19 cellular contexts compared by ENCODE assay signal in the genomic region with DNA sequence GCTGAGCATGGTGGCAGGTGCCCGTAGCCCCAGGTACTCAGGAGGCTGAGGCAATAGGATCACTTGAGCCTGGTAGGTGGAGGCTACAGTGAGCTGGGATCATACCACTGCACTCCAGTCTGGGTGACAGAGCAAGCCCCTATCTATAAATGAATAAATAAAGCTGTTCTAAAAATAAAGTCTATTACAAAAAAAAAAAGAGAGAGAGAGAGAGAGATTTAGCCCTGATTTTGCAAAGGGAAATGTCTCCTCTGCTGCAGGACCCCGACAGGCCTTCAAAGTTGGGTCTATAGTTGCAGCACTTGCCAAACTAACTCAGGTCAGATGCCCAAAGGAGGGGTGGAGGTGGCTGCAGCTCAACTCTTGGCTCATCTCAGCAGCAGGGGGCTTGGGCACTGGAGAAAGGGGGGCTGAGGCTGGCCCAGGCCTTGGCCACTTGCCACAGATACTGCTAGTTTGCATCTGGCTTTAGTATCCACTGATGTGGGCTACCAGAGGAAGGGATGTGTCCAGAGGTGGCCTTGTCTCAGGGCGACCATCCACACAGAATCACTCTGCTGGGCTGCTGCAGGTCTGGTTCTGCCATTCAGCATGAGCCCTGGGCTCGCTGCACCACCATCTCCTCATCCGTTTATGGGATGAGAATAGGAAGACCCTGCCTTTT. TPM values are rescaled to one million over a fixed set of nuclear protein-coding genes. Genes with fewer than 3 reads are reported as not detected.
A peak's percentile ranks its signal among the peaks of the same experiment; 100 is the strongest.
DNase-seq lines count a peak whose midpoint lies in the region; ATAC-seq, FAIRE-seq and TF ChIP-seq lines count a peak whose summit lies in the region.
"Had no signal": no experiment of that assay in that cellular context is flagged by ENCODE, and none has a peak within 500 bp of the region (broad histone marks: within the 10 kb centered on the region; RNA-seq: fewer than 3 reads in every experiment).

No MANE protein-coding gene starts in this region.

- in situ Hi-C loops in mammary epithelial cell (cut with MboI; ENCODE audit: low sequenced_read_pairs in 2 of 2) (loop anchor here in 1 of 2 donors (25.0 kb wide), 1 partner anchor 296 kb away; a partner anchor contains a TSS), GM12878 (cut with MboI) (no loop called here)

- H3K9me3 ChIP-seq in mammary epithelial cell (replicated peaks; ENCODE audit: insufficient read depth, low read length) (no peaks in the 10 kb centered on the region), breast epithelium (no peaks in the 10 kb centered on the region), HEK293 (ENCODE audit: control insufficient read depth, insufficient read depth, low read depth, low read length) (no peaks in the 10 kb centered on the region), GM12878 (replicated peaks; ENCODE audit: control insufficient read depth, insufficient read depth, low read length) (no peaks in the 10 kb centered on the region), parathyroid adenoma (ENCODE audit: control insufficient read depth, low read length) (no peaks in the 10 kb centered on the region), esophagus muscularis mucosa (no peaks in the 10 kb centered on the region)
- H3K9me3 ChIP-seq: Caco-2, HAP-1, Peyer's patch had no signal

- RAD21 ChIA-PET in GM12878 (lab: Charles Lee; ENCODE audit: unreplicated experiment) = no interaction called here

- H4K20me1 ChIP-seq in mammary epithelial cell (ENCODE audit: insufficient read depth, low read length) = no peaks in the 10 kb centered on the region
- H4K20me1 ChIP-seq in GM12878 (ENCODE audit: control insufficient read depth, insufficient read depth) = no peaks in the 10 kb centered on the region

- 96% methylated on average over 4 of the region's 5 CpGs for WGBS in mammary epithelial cell (ENCODE audit: low coverage, missing lambda C conversion rate)
- 89% methylated on average over 5 of the region's 5 CpGs for WGBS in GM12878 (ENCODE audit: insufficient coverage, insufficient replicate concordance, low lambda C conversion rate, missing lambda C conversion rate)
- WGBS in esophagus muscularis mucosa = 81% methylated on average over 5 of the region's 5 CpGs

- TF ChIP-seq CTCF in mammary epithelial cell (conservative IDR thresholded peaks at IDR 0.05 in 1 of 2, IDR thresholded peaks at IDR 0.05 in 1 of 2; ENCODE audit: extremely low read depth in 1 of 2, insufficient read depth in 1 of 2, low read depth in 1 of 2, low read length in 2 of 2) (no peak), breast epithelium (IDR thresholded peaks at IDR 0.05) (no peak), HEK293 (tag by site-specific recombination; IDR thresholded peaks at IDR 0.05) (no peak), GM12878 (IDR thresholded peaks at IDR 0.05 in 2 of 3, conservative IDR thresholded peaks at IDR 0.05 in 1 of 3; ENCODE audit: control insufficient read depth in 2 of 3, extremely low read depth in 1 of 3, insufficient read depth in 1 of 3, low read depth in 3 of 3, low read length in 3 of 3) (no peak), parathyroid adenoma (IDR thresholded peaks at IDR 0.05) (no peak), esophagus muscularis mucosa (IDR thresholded peaks at IDR 0.05) (no peak)

- no peak overlapping the region for H3K27ac ChIP-seq in mammary epithelial cell (ENCODE audit: insufficient read depth, low read depth, low read length)
- H3K27ac ChIP-seq in breast epithelium = no peak overlapping the region
- H3K27ac ChIP-seq in HEK293 (ENCODE audit: extremely low read depth, low read depth, low read length) = no peak overlapping the region; the same call in 1 of the 2 replicates
- no peak overlapping the region for H3K27ac ChIP-seq in GM12878 (ENCODE audit: control insufficient read depth, insufficient read depth)
- peak overlapping the region; percentile 1 for H3K27ac ChIP-seq in parathyroid adenoma
- no peak overlapping the region for H3K27ac ChIP-seq in esophagus muscularis mucosa (replicated peaks in 1 of 4)
- H3K27ac ChIP-seq: Peyer's patch had no signal

- H3K27me3 ChIP-seq in mammary epithelial cell (ENCODE audit: insufficient read depth, low read length) (no peaks in the 10 kb centered on the region), breast epithelium (no peaks in the 10 kb centered on the region), GM12878 (replicated peaks in 1 of 2; ENCODE audit: control insufficient read depth in 2 of 2, insufficient read depth in 2 of 2, low read length in 1 of 2) (no peaks in the 10 kb centered on the region), parathyroid adenoma (ENCODE audit: control insufficient read depth, insufficient read depth, low read length) (no peaks in the 10 kb centered on the region), esophagus muscularis mucosa (no peaks in the 10 kb centered on the region)
- H3K27me3 ChIP-seq: Peyer's patch had no signal

- no peak for TF ChIP-seq RAD21 in GM12878 (IDR thresholded peaks at IDR 0.05; ENCODE audit: insufficient read depth, low read depth, low read length)

- ATAC-seq in GM12878 = no peak

- H3K4me1 ChIP-seq in mammary epithelial cell (ENCODE audit: insufficient read depth, low read length) (no peaks in the 10 kb centered on the region), breast epithelium (no peaks in the 10 kb centered on the region), HEK293 (ENCODE audit: control insufficient read depth, insufficient read depth, low read length) (peaks cover 5% of the 10 kb centered on the region; the same call in 1 of the 2 replicates), GM12878 (ENCODE audit: control insufficient read depth, insufficient read depth, low read length) (no peaks in the 10 kb centered on the region), parathyroid adenoma (peaks cover 4% of the 10 kb centered on the region), esophagus muscularis mucosa (no peaks in the 10 kb centered on the region)
- H3K4me1 ChIP-seq: Caco-2, HAP-1, Peyer's patch had no signal

- no peak for TF ChIP-seq POLR2A in breast epithelium (IDR thresholded peaks at IDR 0.05)
- TF ChIP-seq POLR2A in GM12878 (IDR thresholded peaks at IDR 0.05; ENCODE audit: low read depth, low read length) = no peak
- TF ChIP-seq POLR2A in esophagus muscularis mucosa (IDR thresholded peaks at IDR 0.05; ENCODE audit: low read depth) = no peak

- BruUV-seq in mammary epithelial cell (replicated peaks; lab: Mats Ljungman, UMichigan) (TSS peak; percentile 12), GM12878 (replicated peaks; lab: Mats Ljungman, UMichigan) (TSS peak; percentile 36)

- H3K79me2 ChIP-seq in mammary epithelial cell (ENCODE audit: insufficient read depth, low read length) (no peaks in the 10 kb centered on the region), GM12878 (ENCODE audit: control insufficient read depth, insufficient read depth, low read length) (no peaks in the 10 kb centered on the region), parathyroid adenoma (no peaks in the 10 kb centered on the region)

- FAIRE-seq in GM12878 (lab: Jason Lieb, UNC) = no peak
- FAIRE-seq: A204.1 had no signal

- H3K4me2 ChIP-seq in mammary epithelial cell (ENCODE audit: insufficient read depth, low read depth, low read length) (no peak overlapping the region), GM12878 (ENCODE audit: control insufficient read depth, insufficient read depth) (no peak overlapping the region), parathyroid adenoma (ENCODE audit: low read length) (no peak overlapping the region)

- TF ChIP-seq EP300 in GM12878 (IDR thresholded peaks at IDR 0.05; ENCODE audit: borderline replicate concordance in 1 of 2, control insufficient read depth in 1 of 2, low read depth in 2 of 2, low read length in 2 of 2) = no peak
- TF ChIP-seq EP300 in esophagus muscularis mucosa (IDR thresholded peaks at IDR 0.05) = no peak

- POLR2A ChIA-PET in HEK293 (lab: Yijun Ruan, JAX) = interaction anchor here (0.6 kb wide), 1 partner anchor 158 kb away, joined by 5 read pairs; no protein-coding TSS in a partner anchor
- POLR2A ChIA-PET in GM12878 (lab: Charles Lee) = no interaction called here

- no peak overlapping the region for H3K9ac ChIP-seq in mammary epithelial cell (ENCODE audit: insufficient read depth, low read length)
- H3K9ac ChIP-seq in GM12878 (ENCODE audit: control insufficient read depth, insufficient read depth, low read length) = no peak overlapping the region
- no peak overlapping the region for H3K9ac ChIP-seq in parathyroid adenoma

- SMC1A ChIA-PET in GM12878 (lab: Charles Lee; ENCODE audit: uncharacterized antibody, unreplicated experiment) = interaction anchor here (3.0 kb wide), 1 partner anchor 11 kb away, joined by 9 read pairs; no protein-coding TSS in a partner anchor

- H2AFZ ChIP-seq in mammary epithelial cell (ENCODE audit: low read depth, low read length) (no peak overlapping the region), GM12878 (ENCODE audit: control insufficient read depth, low read depth, low read length) (no peak overlapping the region), parathyroid adenoma (no peak overlapping the region)

- CTCF ChIA-PET in mammary epithelial cell (lab: Charles Lee; ENCODE audit: low non-redundant PET) = no interaction called here
- CTCF ChIA-PET in HEK293 (lab: Yijun Ruan, JAX) = interaction anchor here (0.7 to 4.1 kb wide), 3 partner anchors 9 to 232 kb away, joined by 3 to 61 read pairs (median 4); no protein-coding TSS in a partner anchor
- CTCF ChIA-PET in GM12878 (lab: Yijun Ruan, JAX) = interaction anchor here (3.7 kb wide), 1 partner anchor 11 kb away, joined by 18 read pairs; no protein-coding TSS in a partner anchor

- H3K4me3 ChIP-seq in mammary epithelial cell (replicated peaks in 1 of 3; ENCODE audit: insufficient read depth in 1 of 3, low read depth in 2 of 3, low read length in 3 of 3) (no peak overlapping the region), breast epithelium (no peak overlapping the region), HEK293 (ENCODE audit: low read depth, low read length) (no peak overlapping the region), GM12878 (no peak overlapping the region), parathyroid adenoma (ENCODE audit: low read depth, low read length) (no peak overlapping the region), esophagus muscularis mucosa (no peak overlapping the region)
- H3K4me3 ChIP-seq: HAP-1, Peyer's patch had no signal

- intact Hi-C loops in mammary epithelial cell (cut with micrococcal nuclease) (no loop called here), breast epithelium (cut with DNase I; ENCODE audit: low total_unique reads) (loop anchor here (10.0 kb wide), 1 partner anchor 739 kb away; no protein-coding TSS in a partner anchor), GM12878 (cut with micrococcal nuclease; ENCODE audit: unreplicated experiment) (no loop called here), esophagus muscularis mucosa (cut with DNase I) (no loop called here)

- dilution Hi-C loops in mammary epithelial cell (cut with HindIII; ENCODE audit: low sequenced_read_pairs) = no loop called here

- DNase-seq in mammary epithelial cell (no peak), breast epithelium (ENCODE audit: low spot score in 2 of 2) (no peak), GM12878 (ENCODE audit: low read depth, low spot score) (no peak), SHP77 (lab: John Stamatoyannopoulos, UW) (no peak), COLO668 (lab: John Stamatoyannopoulos, UW; ENCODE audit: unreplicated experiment) (no peak), esophagus muscularis mucosa (ENCODE audit: extremely low spot score) (no peak)
- DNase-seq: Caco-2, DMS153, NCI-H1105, NCI-H187, NCI-H2171, NCI-H446, NCI-H774, Peyer's patch, SIG-M5 had no signal

- H3K36me3 ChIP-seq in mammary epithelial cell (ENCODE audit: insufficient read depth, low read length) = peaks cover 5% of the 10 kb centered on the region
- peaks cover 2% of the 10 kb centered on the region for H3K36me3 ChIP-seq in breast epithelium
- peaks cover 46 to 65% of the 10 kb centered on the region in 2 experiments for H3K36me3 ChIP-seq in HEK293 (ENCODE audit: control insufficient read depth in 2 of 2, insufficient read depth in 1 of 2, low read length in 2 of 2)
- peaks cover 4 to 5% of the 10 kb centered on the region in 2 experiments; a peak in 3 of 4 replicates for H3K36me3 ChIP-seq in GM12878 (ENCODE audit: control insufficient read depth in 2 of 2, insufficient read depth in 2 of 2, low read length in 1 of 2)
- no peaks in the 10 kb centered on the region for H3K36me3 ChIP-seq in parathyroid adenoma (ENCODE audit: control insufficient read depth, insufficient read depth, low read length)
- peaks cover under 1 to 34% (median 28%) of the 10 kb centered on the region in 4 donors for H3K36me3 ChIP-seq in esophagus muscularis mucosa

RNA-seq across cellular contexts. Expression of a gene that starts 30.8 kb away (rescaled TPM):
- 100 to 1,000 TPM in 1 of 2 donors, 10 to 100 TPM in 1; 87.5 to 124 TPM for total RNA-seq in mammary epithelial cell
- polyA plus RNA-seq in mammary epithelial cell = 116 TPM
- 261 TPM for polyA minus RNA-seq in mammary epithelial cell
- 10 to 100 TPM; 83.4 to 88.3 (median 84.9) TPM for total RNA-seq in breast epithelium
- total RNA-seq in GM12878 (2013; cell fraction: nucleolus; rRNA removed) = 225 and 245 TPM in 2 replicates
- total RNA-seq in GM12878 (2014; rRNA removed) = 65.3 and 69.4 TPM in 2 replicates
- total RNA-seq in GM12878 (2014; rRNA removed; fragmentation: Illumina TruSeq; extraction: Trizol) = 69.1 and 73.6 TPM in 2 replicates
- 154 and 158 TPM in 2 replicates for total RNA-seq in GM12878 (2021)
- polyA plus RNA-seq in GM12878 (2011; ENCODE audit: low read depth) = 28.0 TPM
- 88.6 and 185 TPM in 2 replicates for polyA plus RNA-seq in GM12878 (2011; rRNA removed)
- polyA plus RNA-seq in GM12878 (2011; cell fraction: cytosol; rRNA removed) = 170 and 190 TPM in 2 replicates
- polyA plus RNA-seq in GM12878 (2011; cell fraction: nucleus; rRNA removed) = 414 and 491 TPM in 2 replicates
- 90.9 and 106 TPM in 2 replicates for polyA plus RNA-seq in GM12878 (2012)
- polyA plus RNA-seq in GM12878 (2014; fragmentation: Illumina TruSeq; extraction: Trizol) = 67.5 and 136 TPM in 2 replicates
- polyA plus RNA-seq in GM12878 (2014; fragmentation: Nextera tagmentation; extraction: Ambion mirVana) = 1 to 10 TPM; 1.0 to 2.5 TPM
- polyA plus RNA-seq in GM12878 (2014; rRNA removed) = 128 and 161 TPM in 2 replicates
- 10 to 100 TPM; 34.6 to 37.4 TPM for polyA plus RNA-seq in GM12878 (2016; fragmentation: Nextera tagmentation; extraction: Ambion mirVana)
- 86.9 and 127 TPM in 2 replicates for polyA minus RNA-seq in GM12878 (2011; rRNA and poly(A)+ RNA removed)
- 49.3 and 54.7 TPM in 2 replicates for polyA minus RNA-seq in GM12878 (2011; cell fraction: cytosol; rRNA and poly(A)+ RNA removed)
- polyA minus RNA-seq in GM12878 (2011; cell fraction: nucleus; rRNA and poly(A)+ RNA removed) = 56.0 and 75.0 TPM in 2 replicates
- 10 to 100 TPM; 53.3 to 82.1 (median 64.0) TPM for total RNA-seq in esophagus muscularis mucosa

RNA-seq across cellular contexts. Expression of a gene that starts 32.3 kb away (rescaled TPM):
- total RNA-seq in mammary epithelial cell = 10 to 100 TPM; 19.9 to 20.3 TPM
- 22.7 TPM for polyA plus RNA-seq in mammary epithelial cell
- 35.1 TPM for polyA minus RNA-seq in mammary epithelial cell
- 10 to 100 TPM in 2 of 3 donors, 1 to 10 TPM in 1; 6.7 to 13.0 (median 10.2) TPM for total RNA-seq in breast epithelium
- total RNA-seq in GM12878 (2013; cell fraction: nucleolus; rRNA removed) = 10.6 and 12.4 TPM in 2 replicates
- 16.1 and 19.9 TPM in 2 replicates for total RNA-seq in GM12878 (2014; rRNA removed)
- 5.2 and 6.6 TPM in 2 replicates for total RNA-seq in GM12878 (2014; rRNA removed; fragmentation: Illumina TruSeq; extraction: Trizol)
- 29.1 and 30.7 TPM in 2 replicates for total RNA-seq in GM12878 (2021)
- 5.5 TPM for polyA plus RNA-seq in GM12878 (2011; ENCODE audit: low read depth)
- polyA plus RNA-seq in GM12878 (2011; rRNA removed) = 8.4 and 20.4 TPM in 2 replicates
- polyA plus RNA-seq in GM12878 (2011; cell fraction: cytosol; rRNA removed) = 17.3 and 21.1 TPM in 2 replicates
- polyA plus RNA-seq in GM12878 (2011; cell fraction: nucleus; rRNA removed) = 18.4 and 23.6 TPM in 2 replicates
- polyA plus RNA-seq in GM12878 (2012) = 11.0 and 11.5 TPM in 2 replicates
- 4.5 and 14.4 TPM in 2 replicates for polyA plus RNA-seq in GM12878 (2014; fragmentation: Illumina TruSeq; extraction: Trizol)
- 1 to 10 TPM in 1 of 2 experiments, under 1 TPM in 1; 0.11 to 2.0 TPM for polyA plus RNA-seq in GM12878 (2014; fragmentation: Nextera tagmentation; extraction: Ambion mirVana)
- polyA plus RNA-seq in GM12878 (2014; rRNA removed) = 25.1 and 31.8 TPM in 2 replicates
- 10 to 100 TPM; 25.0 to 26.6 TPM for polyA plus RNA-seq in GM12878 (2016; fragmentation: Nextera tagmentation; extraction: Ambion mirVana)
- polyA minus RNA-seq in GM12878 (2011; rRNA and poly(A)+ RNA removed) = 25.5 and 38.3 TPM in 2 replicates
- polyA minus RNA-seq in GM12878 (2011; cell fraction: cytosol; rRNA and poly(A)+ RNA removed) = 6.5 and 16.3 TPM in 2 replicates
- 5.4 and 12.1 TPM in 2 replicates for polyA minus RNA-seq in GM12878 (2011; cell fraction: nucleus; rRNA and poly(A)+ RNA removed)
- total RNA-seq in esophagus muscularis mucosa = 10 to 100 TPM; 17.9 to 42.6 (median 26.8) TPM

RNA-seq across cellular contexts. Expression of a gene that starts 32.6 kb away (rescaled TPM):
- total RNA-seq in mammary epithelial cell (100 to 1,000 TPM; 146 to 293 TPM), breast epithelium (100 to 1,000 TPM; 165 to 473 (median 221) TPM), GM12878 (2014; rRNA removed) (111 and 134 TPM in 2 replicates), GM12878 (2014; rRNA removed; fragmentation: Illumina TruSeq; extraction: Trizol) (37.3 and 40.1 TPM in 2 replicates), GM12878 (2021) (113 and 118 TPM in 2 replicates), esophagus muscularis mucosa (100 to 1,000 TPM; 206 to 280 (median 223) TPM)
- polyA plus RNA-seq in mammary epithelial cell (172 TPM), GM12878 (2011; rRNA removed) (15.4 and 36.4 TPM in 2 replicates), GM12878 (2014; fragmentation: Illumina TruSeq; extraction: Trizol) (11.5 and 47.7 TPM in 2 replicates), GM12878 (2014; fragmentation: Nextera tagmentation; extraction: Ambion mirVana) (1 to 10 TPM; 1.3 to 2.2 TPM), GM12878 (2014; rRNA removed) (97.7 and 112 TPM in 2 replicates), GM12878 (2016; fragmentation: Nextera tagmentation; extraction: Ambion mirVana) (100 to 1,000 TPM in 1 of 2 experiments, 10 to 100 TPM in 1; 99.6 to 110 TPM)
- 219 TPM for polyA minus RNA-seq in mammary epithelial cell
- 96.7 and 106 TPM in 2 replicates for total RNA-seq in GM12878 (2013; cell fraction: nucleolus; rRNA removed)
- 52.4 TPM for polyA plus RNA-seq in GM12878 (2011; ENCODE audit: low read depth)
- 40.7 and 44.1 TPM in 2 replicates for polyA plus RNA-seq in GM12878 (2011; cell fraction: cytosol; rRNA removed)
- polyA plus RNA-seq in GM12878 (2011; cell fraction: nucleus; rRNA removed) = 40.0 and 46.3 TPM in 2 replicates
- 104 and 139 TPM in 2 replicates for polyA plus RNA-seq in GM12878 (2012)
- polyA minus RNA-seq in GM12878 (2011; rRNA and poly(A)+ RNA removed) = 20.5 and 35.5 TPM in 2 replicates
- polyA minus RNA-seq in GM12878 (2011; cell fraction: cytosol; rRNA and poly(A)+ RNA removed) = 17.6 and 30.8 TPM in 2 replicates
- polyA minus RNA-seq in GM12878 (2011; cell fraction: nucleus; rRNA and poly(A)+ RNA removed) = 8.0 and 19.7 TPM in 2 replicates
